ENCODE assay signal across 8 cellular contexts in genomic region chr1:32448186-32448772, GRCh38. TPM values are rescaled to one million over a fixed set of nuclear protein-coding genes. Genes with fewer than 3 reads are reported as not detected.
A peak's percentile ranks its signal among the peaks of the same experiment; 100 is the strongest.
DNase-seq lines count a peak whose midpoint lies in the region; FAIRE-seq and TF ChIP-seq lines count a peak whose summit lies in the region.
"Not testable (repeated sequence)": the region's sequence is repeated elsewhere in the genome, so short reads cannot be mapped to it uniquely, and the experiment has no call there.

No MANE protein-coding gene starts in this region.

- H2AK5ac ChIP-seq in mesenchymal stem cell (ENCODE audit: low read length, severe bottlenecking) = not testable (repeated sequence)

- H3K9ac ChIP-seq in fibroblast of lung (ENCODE audit: insufficient read depth, low read length) = not testable (repeated sequence)
- H3K9ac ChIP-seq in mesenchymal stem cell (ENCODE audit: low read length) = peak overlapping the region; percentile 83

- in situ Hi-C loops in SK-MEL-5 (cut with HindIII; ENCODE audit: low pct_unique_long_range_greater_than_20kb, low sequenced_read_pairs) = not testable (repeated sequence)

- not testable (repeated sequence) for H3K27ac ChIP-seq in fibroblast of lung (ENCODE audit: insufficient read depth, low read length)
- H3K27ac ChIP-seq in mesenchymal stem cell (ENCODE audit: low read length, poor library complexity, severe bottlenecking) = peak overlapping the region; percentile 83

- H2BK5ac ChIP-seq in mesenchymal stem cell (ENCODE audit: low read depth, low read length, poor library complexity, severe bottlenecking) = not testable (repeated sequence)

- H3K4me2 ChIP-seq in fibroblast of lung (ENCODE audit: extremely low read depth, insufficient read depth, low read length) (peak overlapping the region; percentile 25), mesenchymal stem cell (ENCODE audit: low read length, poor library complexity, severe bottlenecking) (peak overlapping the region; percentile 70)

- H2BK12ac ChIP-seq in mesenchymal stem cell (ENCODE audit: low read length in 2 of 2) = not testable (repeated sequence)

- H3K36me3 ChIP-seq in fibroblast of lung (ENCODE audit: control insufficient read depth, insufficient read depth, low read length); mesenchymal stem cell (ENCODE audit: control insufficient read depth in 1 of 2, insufficient read depth in 2 of 2, low read depth in 1 of 2, low read length in 2 of 2): not testable (repeated sequence)

- H3K4ac ChIP-seq in mesenchymal stem cell (ENCODE audit: low read depth in 1 of 2, low read length in 2 of 2) = not testable (repeated sequence)

- peak; percentile 27 for DNase-seq in AG09319 (ENCODE audit: extremely low read depth, low read depth)
- DNase-seq in GM19239 (ENCODE audit: insufficient read length, low spot score) = not testable (repeated sequence)
- peak; percentile 41 to 47 for DNase-seq in NCI-H187 (lab: John Stamatoyannopoulos, UW)
- peak; percentile 87 for DNase-seq in SK-MEL-5 (ENCODE audit: low read depth, low spot score)
- DNase-seq in activated effector memory CD4-positive, alpha-beta T cell treated with Interleukin-2 at 50 U/mL for 16 hours = peak; percentile 5
- DNase-seq in fibroblast of lung (ENCODE audit: low read depth in 2 of 2) = peak; percentile 70 to 76
- DNase-seq in mesenchymal stem cell = peak; percentile 76
- DNase-seq in stimulated activated CD4-positive, alpha-beta T cell treated with anti-CD3 and anti-CD28 coated beads, Interleukin-2, amount 100 ng/mL, for 24 hours = peak; percentile 46 to 61

- not testable (repeated sequence) for H3K79me1 ChIP-seq in mesenchymal stem cell (replicated peaks; ENCODE audit: low read length, poor library complexity, severe bottlenecking)

- not testable (repeated sequence) for H3K79me2 ChIP-seq in fibroblast of lung (ENCODE audit: control insufficient read depth, insufficient read depth, low read length)

- TF ChIP-seq CTCF in AG09319 (IDR thresholded peaks at IDR 0.05; ENCODE audit: low read depth, low read length) (peak; percentile 74), fibroblast of lung (conservative IDR thresholded peaks at IDR 0.05 in 1 of 2, IDR thresholded peaks at IDR 0.05 in 1 of 2; ENCODE audit: low read depth in 1 of 2, low read length in 2 of 2) (peak; percentile 71 to 74)

- H3K27me3 ChIP-seq in fibroblast of lung (ENCODE audit: control insufficient read depth, insufficient read depth, low read length) = not testable (repeated sequence)
- peaks cover 0 to 13% of the 10 kb centered on the region in 2 experiments for H3K27me3 ChIP-seq in mesenchymal stem cell (ENCODE audit: control insufficient read depth in 1 of 2, insufficient read depth in 1 of 2, low read length in 2 of 2)

- not testable (repeated sequence) for H3K14ac ChIP-seq in mesenchymal stem cell (ENCODE audit: low read length in 2 of 2)

- not testable (repeated sequence) for H3K4me1 ChIP-seq in fibroblast of lung (ENCODE audit: control insufficient read depth, extremely low read depth, insufficient read depth, low read length); mesenchymal stem cell (ENCODE audit: control insufficient read depth, insufficient read depth, low read depth, low read length)

- not testable (repeated sequence) for H3K9me3 ChIP-seq in fibroblast of lung (ENCODE audit: control insufficient read depth, insufficient read depth, low read depth, low read length); mesenchymal stem cell (ENCODE audit: control insufficient read depth, low read length)

- peak; percentile 82 for FAIRE-seq in GM19239 (lab: Jason Lieb, UNC)

- 61% methylated on average over 9 of the region's 12 CpGs for WGBS in mesenchymal stem cell

- H3K4me3 ChIP-seq in fibroblast of lung (replicated peaks in 1 of 4; ENCODE audit: control extremely low read depth in 1 of 4, insufficient read depth in 1 of 4, low read depth in 3 of 4, low read length in 4 of 4) (peak overlapping the region in 2 of 4 experiments; percentile 26 to 40), mesenchymal stem cell (ENCODE audit: insufficient read depth in 1 of 2, low read depth in 1 of 2, low read length in 2 of 2) (peak overlapping the region in 1 of 2 experiments; percentile 66)

- not testable (repeated sequence) for H4K20me1 ChIP-seq in fibroblast of lung (ENCODE audit: control insufficient read depth, extremely low read depth, insufficient read depth, low read length)

- H4K8ac ChIP-seq in mesenchymal stem cell (ENCODE audit: low read length) = not testable (repeated sequence)

- not testable (repeated sequence) for H2AFZ ChIP-seq in fibroblast of lung (ENCODE audit: low read length); mesenchymal stem cell (ENCODE audit: low read depth, low read length)

- H3K18ac ChIP-seq in mesenchymal stem cell (ENCODE audit: low read depth in 1 of 2, low read length in 2 of 2) = not testable (repeated sequence)

- H2BK15ac ChIP-seq in mesenchymal stem cell (ENCODE audit: low read depth, poor library complexity, severe bottlenecking) = not testable (repeated sequence)

- not testable (repeated sequence) for H4K91ac ChIP-seq in mesenchymal stem cell (ENCODE audit: low read length)

- H2BK120ac ChIP-seq in mesenchymal stem cell (ENCODE audit: low read depth, low read length) = not testable (repeated sequence)

- H3K23ac ChIP-seq in mesenchymal stem cell (ENCODE audit: low read length in 2 of 2) = not testable (repeated sequence)

RNA-seq across cellular contexts. Expression of gene ZBTB8B, which starts 16.6 kb away (rescaled TPM):
- 0.35 and 0.50 TPM in 2 replicates for total RNA-seq in SK-MEL-5 (2014; rRNA removed; shearing (Covaris generic))
- polyA plus RNA-seq in SK-MEL-5 (2015; cell fraction: cytosol; rRNA removed) = 0.25 and 0.41 TPM in 2 replicates
- polyA plus RNA-seq in SK-MEL-5 (2015; cell fraction: nucleus; rRNA removed) = 0.96 and 1.1 TPM in 2 replicates
- not detected in 2 replicates for total RNA-seq in fibroblast of lung
- polyA plus RNA-seq in fibroblast of lung = not detected in 2 replicates
- not detected in 2 replicates for polyA plus RNA-seq in fibroblast of lung (2012)
- not detected in 2 replicates for polyA minus RNA-seq in fibroblast of lung (ENCODE audit: low replicate concordance)
- polyA plus RNA-seq in mesenchymal stem cell (2013, experiment 1 of 2) = under 0.01 TPM
- polyA plus RNA-seq in mesenchymal stem cell (2013, experiment 2 of 2) = under 0.01 TPM

RNA-seq across cellular contexts. Expression of gene BSDC1, which starts 54.0 kb away (rescaled TPM):
- 40.7 and 46.8 TPM in 2 replicates for total RNA-seq in SK-MEL-5 (2014; rRNA removed; shearing (Covaris generic))
- 48.7 and 55.6 TPM in 2 replicates for polyA plus RNA-seq in SK-MEL-5 (2015; cell fraction: cytosol; rRNA removed)
- 83.4 and 95.4 TPM in 2 replicates for polyA plus RNA-seq in SK-MEL-5 (2015; cell fraction: nucleus; rRNA removed)
- total RNA-seq in fibroblast of lung = 48.5 and 55.5 TPM in 2 replicates
- 42.4 and 42.8 TPM in 2 replicates for polyA plus RNA-seq in fibroblast of lung
- polyA plus RNA-seq in fibroblast of lung (2012) = 30.6 and 34.9 TPM in 2 replicates
- polyA minus RNA-seq in fibroblast of lung (ENCODE audit: low replicate concordance) = 32.2 and 33.6 TPM in 2 replicates
- polyA plus RNA-seq in mesenchymal stem cell (2013, experiment 1 of 2) = 35.1 TPM
- polyA plus RNA-seq in mesenchymal stem cell (2013, experiment 2 of 2) = 33.7 TPM
